In the genomic region with DNA sequence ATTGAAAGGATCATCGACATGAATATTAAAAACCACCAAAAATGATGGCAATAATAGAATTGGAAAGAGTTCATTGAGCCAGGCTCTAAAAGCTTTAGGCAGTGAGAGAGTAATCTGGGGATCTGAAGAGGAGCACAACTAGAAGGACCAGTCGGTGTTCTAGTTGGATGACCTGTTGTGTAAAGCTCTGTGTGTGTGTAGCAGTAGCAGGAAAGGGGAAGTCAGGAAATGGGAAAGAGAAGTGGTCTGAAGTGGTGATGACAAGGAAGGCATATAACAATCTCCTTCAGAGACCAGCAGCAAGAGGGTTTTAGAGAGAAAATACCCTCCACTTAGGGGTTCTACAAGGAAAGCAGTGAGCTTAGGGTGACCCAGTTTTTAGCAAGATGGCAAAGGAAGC, we compare ENCODE assay signal across 1 cellular context.
TF ChIP-seq lines count a peak whose summit lies in the region.

No MANE protein-coding gene starts in this region.

TF ChIP-seq in WTC11, 78 proteins besides CTCF, POLR2A, EP300 and RAD21 (continued from another document):
- TF ChIP-seq, protein P1, sequence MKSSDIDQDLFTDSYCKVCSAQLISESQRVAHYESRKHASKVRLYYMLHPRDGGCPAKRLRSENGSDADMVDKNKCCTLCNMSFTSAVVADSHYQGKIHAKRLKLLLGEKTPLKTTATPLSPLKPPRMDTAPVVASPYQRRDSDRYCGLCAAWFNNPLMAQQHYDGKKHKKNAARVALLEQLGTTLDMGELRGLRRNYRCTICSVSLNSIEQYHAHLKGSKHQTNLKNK (CRISPR knock-in tag; IDR thresholded peaks at IDR 0.05), result no peak
